Comparison of ENCODE assay signal across 15 cellular contexts in genomic region chr7:36712015-36712414, GRCh38. TPM values are rescaled to one million over a fixed set of nuclear protein-coding genes. Genes with fewer than 3 reads are reported as not detected.
"Had no signal": no experiment of that assay in that cellular context is flagged by ENCODE, and none has a peak within 500 bp of the region (broad histone marks: within the 10 kb centered on the region; RNA-seq: fewer than 3 reads in every experiment).

No MANE protein-coding gene starts in this region.

- H3K27ac Mint-ChIP-seq: activated naive CD4-positive, alpha-beta T cell treated with anti-CD3 and anti-CD28 coated beads, Interleukin-2, amount 10 ng/mL, durations not matched to agents 7 days and 5 days; mesothelial cell of epicardium; T-helper 1 cell treated with Interleukin-12 subunit alpha and Interleukin-12 subunit beta and Interleukin-4 antibody, amounts not matched to agents 30 μg/mL and 1 μg/mL, for 36 hours had no signal

- H3K9me3 ChIP-seq: neutrophil, thyroid gland had no signal

- H3K4me3 ChIP-seq: breast epithelium, lower lobe of right lung, thyroid gland had no signal

- H3K27me3 Mint-ChIP-seq: activated CD4-positive, alpha-beta T cell treated with anti-CD3 and anti-CD28 coated beads, Interleukin-2, amount 10 ng/mL, durations not matched to agents 24 days and 14 days had no signal

- DNase-seq: activated CD4-positive, alpha-beta T cell treated with anti-CD3 and anti-CD28 coated beads, Interleukin-2, amount 10 ng/mL, durations not matched to agents 24 days and 14 days; activated naive CD4-positive, alpha-beta T cell treated with anti-CD3 and anti-CD28 coated beads, Interleukin-2, amount 10 ng/mL, durations not matched to agents 7 days and 5 days; amygdala; hippocampal formation; lower lobe of right lung; posterior cingulate gyrus; stimulated activated CD4-positive, alpha-beta T cell treated with anti-CD3 and anti-CD28 coated beads, Interleukin-15, amount 100 ng/mL, for 24 hours; stimulated activated CD4-positive, alpha-beta T cell treated with anti-CD3 and anti-CD28 coated beads, Interleukin-4, amount 100 ng/mL, for 24 hours; thyroid gland had no signal

- H3K27me3 ChIP-seq: breast epithelium, neutrophil, thyroid gland had no signal

- ATAC-seq: lower lobe of right lung, SK-N-SH treated with all-trans-retinoic acid at 6 μM for 48 hours had no signal

- H3K4me1 ChIP-seq: breast epithelium, lower lobe of right lung, thyroid gland had no signal

- H3K27ac ChIP-seq: breast epithelium, lower lobe of right lung, neutrophil, thyroid gland had no signal

- H3K4me3 Mint-ChIP-seq: activated naive CD4-positive, alpha-beta T cell treated with anti-CD3 and anti-CD28 coated beads, Interleukin-2, amount 10 ng/mL, durations not matched to agents 7 days and 5 days; mesothelial cell of epicardium; T-helper 1 cell treated with Interleukin-12 subunit alpha and Interleukin-12 subunit beta and Interleukin-4 antibody, amounts not matched to agents 30 μg/mL and 1 μg/mL, for 36 hours had no signal

- H3K36me3 ChIP-seq: breast epithelium, lower lobe of right lung, thyroid gland had no signal

RNA-seq across cellular contexts. Expression of gene AOAH, which starts 12.3 kb away (rescaled TPM):
- total RNA-seq: chondrocyte had no signal
